Comparison of ENCODE assay signal across 8 cellular contexts in genomic region chr7:30285067-30285530, GRCh38. TPM values are rescaled to one million over a fixed set of nuclear protein-coding genes. Genes with fewer than 3 reads are reported as not detected.
DNase-seq lines count a peak whose midpoint lies in the region; ATAC-seq, FAIRE-seq and TF ChIP-seq lines count a peak whose summit lies in the region.

No MANE protein-coding gene starts in this region.

- peak overlapping the region; percentile 97 for H3K27ac ChIP-seq in HCT116 (ENCODE audit: low read depth, low read length)
- peak overlapping the region; percentile 74 for H3K27ac ChIP-seq in foreskin keratinocyte
- H3K27ac ChIP-seq in parathyroid adenoma, result peak overlapping the region; percentile 95

- H2AFZ ChIP-seq in HCT116 (ENCODE audit: low read depth, low read length, poor library complexity, severe bottlenecking) (no peak overlapping the region), parathyroid adenoma (peak overlapping the region; percentile 71)

- H4K20me1 ChIP-seq in HCT116 (ENCODE audit: insufficient read depth), result no peaks in the 10 kb centered on the region

- H3K79me2 ChIP-seq in HCT116 (ENCODE audit: insufficient read depth, low read length) (peaks cover 33% of the 10 kb centered on the region), parathyroid adenoma (peaks cover 16% of the 10 kb centered on the region)

- FAIRE-seq in GM12892 (lab: Jason Lieb, UNC), result no peak

- H3K4me1 ChIP-seq in HCT116 (ENCODE audit: control insufficient read depth in 1 of 2, insufficient read depth in 2 of 2, low read length in 2 of 2) (peaks cover 11 to 26% of the 10 kb centered on the region in 2 experiments), foreskin keratinocyte (peaks cover 20% of the 10 kb centered on the region), parathyroid adenoma (no peaks in the 10 kb centered on the region)

- no peaks in the 10 kb centered on the region for H3K9me2 ChIP-seq in HCT116 (ENCODE audit: insufficient read depth)

- DNase-seq in GM12892 (ENCODE audit: insufficient read length) (peak; percentile 19), HCT116 (ENCODE audit: low read depth, low spot score) (no peak), NCI-H1930 (lab: John Stamatoyannopoulos, UW) (peak; percentile 29 to 51), foreskin keratinocyte (no peak), COLO829 (ENCODE audit: low spot score) (no peak), HPDE6-E6E7 (ENCODE audit: extremely low spot score) (no peak)
- DNase-seq in activated effector memory CD4-positive, alpha-beta T cell treated with anti-CD3 and anti-CD28 coated beads, Interleukin-2, amount 50 U/mL, for 16 hours, result peak; percentile 78

- H3K27me3 ChIP-seq in HCT116 (ENCODE audit: insufficient read depth, low read length), result no peaks in the 10 kb centered on the region
- H3K27me3 ChIP-seq in foreskin keratinocyte, result no peaks in the 10 kb centered on the region
- no peaks in the 10 kb centered on the region for H3K27me3 ChIP-seq in parathyroid adenoma (ENCODE audit: control insufficient read depth, insufficient read depth, low read length)

- H3K9ac ChIP-seq in HCT116 (ENCODE audit: low read length) (peak overlapping the region; percentile 68), parathyroid adenoma (peak overlapping the region; percentile 71)

- H3K36me3 ChIP-seq in HCT116 (ENCODE audit: control insufficient read depth in 1 of 2, insufficient read depth in 2 of 2, low read length in 2 of 2), result no peaks in the 10 kb centered on the region
- no peaks in the 10 kb centered on the region for H3K36me3 ChIP-seq in parathyroid adenoma (ENCODE audit: control insufficient read depth, insufficient read depth, low read length)

- TF ChIP-seq CTCF in HCT116 (IDR thresholded peaks at IDR 0.05 in 2 of 3, conservative IDR thresholded peaks at IDR 0.05 in 1 of 3; ENCODE audit: borderline replicate concordance in 1 of 3, insufficient read depth in 1 of 3, low read depth in 2 of 3, low read length in 2 of 3), result no peak
- no peak for TF ChIP-seq CTCF in foreskin keratinocyte (conservative IDR thresholded peaks at IDR 0.05)
- no peak for TF ChIP-seq CTCF in parathyroid adenoma (IDR thresholded peaks at IDR 0.05)

- intact Hi-C loops in HCT116 (cut with micrococcal nuclease), result loop anchor here (2.0 kb wide), 1 partner anchor 280 kb away; no protein-coding TSS in a partner anchor

- TF ChIP-seq RAD21 in HCT116 (IDR thresholded peaks at IDR 0.05; ENCODE audit: low read depth), result no peak

- H3K4me2 ChIP-seq in HCT116 (ENCODE audit: low read length) (peak overlapping the region; percentile 69), parathyroid adenoma (ENCODE audit: low read length) (peak overlapping the region; percentile 67)

- ATAC-seq in HCT116 (peak; percentile 23), foreskin keratinocyte (peak; percentile 0)

- H3K9me3 ChIP-seq in HCT116 (ENCODE audit: control insufficient read depth in 1 of 2, insufficient read depth in 1 of 2, low read depth in 1 of 2, low read length in 2 of 2), result no peaks in the 10 kb centered on the region
- H3K9me3 ChIP-seq in parathyroid adenoma (ENCODE audit: control insufficient read depth, low read length), result no peaks in the 10 kb centered on the region

- CTCF ChIA-PET in HCT116 (lab: Charles Lee), result interaction anchor here (1.7 kb wide), 1 partner anchor 9 kb away, joined by 5 read pairs; no protein-coding TSS in a partner anchor

- H3K4me3 ChIP-seq in HCT116 (replicated peaks in 1 of 2; ENCODE audit: low read depth in 1 of 2, low read length in 2 of 2) (peak overlapping the region; percentile 69 to 85), parathyroid adenoma (ENCODE audit: low read depth, low read length) (peak overlapping the region; percentile 64)

- POLR2A ChIA-PET in HCT116 (lab: Charles Lee), result no interaction called here

- BruUV-seq in HCT116 (replicated peaks; lab: Mats Ljungman, UMichigan), result no TSS peak

- TF ChIP-seq POLR2A in GM12892 (IDR thresholded peaks at IDR 0.05; ENCODE audit: low read depth, low read length) (no peak), HCT116 (IDR thresholded peaks at IDR 0.05; ENCODE audit: borderline replicate concordance, extremely low read depth, insufficient read depth, insufficient read length) (peak; percentile 8)

- RAD21 ChIA-PET in HCT116 (lab: Charles Lee; ENCODE audit: low non-redundant PET in 1 of 2, low total read pairs in 2 of 2, uncharacterized antibody in 2 of 2, unreplicated experiment in 2 of 2), result no interaction called here

TF ChIP-seq in HCT116, 20 proteins besides CTCF, POLR2A, EP300 and RAD21:
- TF ChIP-seq EZH2phosphoT487 (IDR thresholded peaks at IDR 0.05; ENCODE audit: borderline replicate concordance) (no peak), ZFX (IDR thresholded peaks at IDR 0.05) (peak; percentile 79)

RNA-seq across cellular contexts. Expression of gene ZNRF2, which starts 0.7 kb away (rescaled TPM):
- 7.7 TPM for polyA plus RNA-seq in GM12892 (2012; ENCODE audit: missing spikeins)
- total RNA-seq in HCT116 (2021; ENCODE audit: unreplicated experiment) (10.2 TPM), foreskin keratinocyte (7.3 and 8.2 TPM in 2 replicates)
- polyA plus RNA-seq in HCT116 (2012), result 1.8 and 2.0 TPM in 2 replicates
- 3.7 and 4.3 TPM in 2 replicates for polyA plus RNA-seq in foreskin keratinocyte

Comparison
In these comparisons a context has a peak if more than half of its experiments do, and no peak if none do; other contexts are left out.
1. DNase-seq: peak in GM12892 (single experiment), NCI-H1930 (2 of 2) and activated effector memory CD4-positive, alpha-beta T cell treated with anti-CD3 and anti-CD28 coated beads, Interleukin-2, amount 50 U/mL, for 16 hours (single experiment); none in HCT116 (single experiment), foreskin keratinocyte (0 of 2), COLO829 (single experiment) and HPDE6-E6E7 (single experiment).
2. Peak in every context shown above with its lines, with median percentiles within 50 percentile points of each other: H3K27ac ChIP-seq.